28 cellular contexts compared by ENCODE assay signal in the genomic region with DNA sequence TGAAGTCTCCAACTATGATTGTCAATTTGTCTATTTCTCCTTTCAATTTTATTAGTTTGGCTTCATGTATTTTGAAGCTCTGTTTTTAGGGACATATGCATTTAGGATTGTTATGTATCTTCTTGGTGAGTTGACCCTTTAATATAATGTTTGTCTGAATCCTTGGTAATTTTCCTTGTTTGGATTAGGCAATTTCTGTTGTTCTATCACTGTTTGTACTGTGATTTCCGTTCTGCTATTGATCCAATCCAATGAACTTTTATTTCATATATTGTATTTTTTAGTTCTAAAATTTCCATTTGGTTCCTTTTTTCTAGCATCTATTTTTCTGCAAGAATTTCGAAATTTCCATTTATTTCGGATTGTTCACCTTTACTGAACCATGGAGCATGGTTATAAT.
"Had no signal": no experiment of that assay in that cellular context is flagged by ENCODE, and none has a peak within 500 bp of the region (broad histone marks: within the 10 kb centered on the region; RNA-seq: fewer than 3 reads in every experiment).

No MANE protein-coding gene starts in this region.

- H3K36me3 ChIP-seq: stomach, suprapubic skin, thoracic aorta, thyroid gland, tibial artery, tibial nerve, transverse colon, upper lobe of left lung, upper lobe of right lung, uterus, vagina had no signal

- H3K4me1 ChIP-seq: testis, tibial artery, upper lobe of left lung, upper lobe of right lung, vagina had no signal

- H3K36me3 Mint-ChIP-seq: stimulated activated effector memory CD8-positive, alpha-beta T cell treated with anti-CD3 and anti-CD28 coated beads, Interleukin-12 subunit alpha, Interleukin-12 subunit beta, amount 100 ng/mL, for 72 hours; type B pancreatic cell had no signal

- FAIRE-seq: urothelium cell line had no signal

- H3K27ac ChIP-seq: stomach, suprapubic skin, testis, thoracic aorta, thyroid gland, tibial artery, tibial nerve, transverse colon, upper lobe of left lung, upper lobe of right lung, uterus, vagina had no signal

- H3K27me3 ChIP-seq: suprapubic skin, testis, thyroid gland, tibial nerve, transverse colon, upper lobe of left lung, upper lobe of right lung, uterus, vagina had no signal

- H3K4me3 ChIP-seq: stomach, suprapubic skin, testis, thoracic aorta, thyroid gland, tibial artery, tibial nerve, transverse colon, upper lobe of left lung, upper lobe of right lung, uterus, vagina had no signal

- H3K4me3 Mint-ChIP-seq: stimulated activated effector memory CD8-positive, alpha-beta T cell treated with anti-CD3 and anti-CD28 coated beads, Interleukin-12 subunit alpha, Interleukin-12 subunit beta, amount 100 ng/mL, for 72 hours; stimulated activated memory B cell treated with anti-CD40 and anti-IgM and Interleukin-4, amounts not matched to agents 10 μg/mL and 1 μg/mL and 100 μg/mL, for 72 hours; stimulated activated naive B cell treated with anti-CD40 and anti-IgM and Interleukin-4, amounts not matched to agents 10 μg/mL and 1 μg/mL and 100 μg/mL, for 72 hours; stimulated activated naive CD8-positive, alpha-beta T cell treated with anti-CD3 and anti-CD28 coated beads, Interleukin-15, amount 100 ng/mL, for 72 hours; stimulated activated naive CD8-positive, alpha-beta T cell treated with anti-CD3 and anti-CD28 coated beads, Interleukin-15, Interleukin-2, amounts not matched to agents 100 ng/mL and 50 ng/mL, for 24 hours; type B pancreatic cell had no signal

- H3K27me3 Mint-ChIP-seq: stimulated activated naive CD8-positive, alpha-beta T cell treated with anti-CD3 and anti-CD28 coated beads, Interleukin-15, amount 100 ng/mL, for 72 hours had no signal

- ATAC-seq: stimulated activated effector memory CD8-positive, alpha-beta T cell treated with anti-CD3 and anti-CD28 coated beads, Interleukin-12 subunit alpha, Interleukin-12 subunit beta, amount 100 ng/mL, for 72 hours; stimulated activated memory B cell treated with anti-CD40 and anti-IgM and Interleukin-4, amounts not matched to agents 10 μg/mL and 1 μg/mL and 100 μg/mL, for 72 hours; stimulated activated naive B cell treated with anti-CD40 and anti-IgM and Interleukin-4, amounts not matched to agents 10 μg/mL and 1 μg/mL and 100 μg/mL, for 72 hours; stimulated activated naive CD8-positive, alpha-beta T cell treated with anti-CD3 and anti-CD28 coated beads, Interleukin-15, amount 100 ng/mL, for 72 hours; stimulated activated naive CD8-positive, alpha-beta T cell treated with anti-CD3 and anti-CD28 coated beads, Interleukin-15, Interleukin-2, amounts not matched to agents 100 U/mL and 50 U/mL, for 24 hours; upper lobe of right lung had no signal

- H3K9me3 ChIP-seq: suprapubic skin, testis, thoracic aorta, thyroid gland, upper lobe of left lung, upper lobe of right lung, uterus, vagina had no signal

- DNase-seq: stimulated activated CD4-positive, alpha-beta T cell treated with anti-CD3 and anti-CD28 coated beads, Interleukin-2, amount 100 ng/mL, for 48 hours; stimulated activated CD4-positive, alpha-beta T cell treated with anti-CD3 and anti-CD28 coated beads, Interleukin-4, amount 100 ng/mL, for 1 hour; stimulated activated CD4-positive, alpha-beta T cell treated with anti-CD3 and anti-CD28 coated beads, Interleukin-4, amount 100 ng/mL, for 24 hours; stimulated activated CD4-positive, alpha-beta T cell treated with anti-CD3 and anti-CD28 coated beads, Interleukin-4, amount 100 ng/mL, for 4 hours; stimulated activated CD8-positive, alpha-beta memory T cell treated with anti-CD3 and anti-CD28 coated beads, Interleukin-4, amount 100 ng/mL, for 48 hours; stimulated activated naive B cell treated with anti-CD40 and anti-IgM and Interleukin-4, amounts not matched to agents 10 μg/mL and 1 μg/mL and 100 μg/mL, for 72 hours; stimulated activated naive CD4-positive, alpha-beta T cell; stimulated activated naive CD4-positive, alpha-beta T cell treated with Interleukin-2 at 50 U/mL for 16 hours; stimulated activated naive CD8-positive, alpha-beta T cell treated with anti-CD3 and anti-CD28 coated beads, Interleukin-15, amount 100 ng/mL, for 72 hours; stimulated activated naive CD8-positive, alpha-beta T cell treated with anti-CD3 and anti-CD28 coated beads, Interleukin-15, Interleukin-2, amounts not matched to agents 100 U/mL and 50 U/mL, for 24 hours; stomach; substantia nigra; testis; thyroid gland; tibial artery; transverse colon; upper lobe of left lung; upper lobe of right lung; uterus had no signal

- H3K4me1 Mint-ChIP-seq: stimulated activated effector memory CD8-positive, alpha-beta T cell treated with anti-CD3 and anti-CD28 coated beads, Interleukin-12 subunit alpha, Interleukin-12 subunit beta, amount 100 ng/mL, for 72 hours; stimulated activated naive CD8-positive, alpha-beta T cell treated with anti-CD3 and anti-CD28 coated beads, Interleukin-15, amount 100 ng/mL, for 72 hours had no signal

- H3K27ac Mint-ChIP-seq: stimulated activated effector memory CD8-positive, alpha-beta T cell treated with anti-CD3 and anti-CD28 coated beads, Interleukin-12 subunit alpha, Interleukin-12 subunit beta, amount 100 ng/mL, for 72 hours; stimulated activated memory B cell treated with anti-CD40 and anti-IgM and Interleukin-4, amounts not matched to agents 10 μg/mL and 1 μg/mL and 100 μg/mL, for 72 hours; stimulated activated naive B cell treated with anti-CD40 and anti-IgM and Interleukin-4, amounts not matched to agents 10 μg/mL and 1 μg/mL and 100 μg/mL, for 72 hours; stimulated activated naive CD8-positive, alpha-beta T cell treated with anti-CD3 and anti-CD28 coated beads, Interleukin-15, amount 100 ng/mL, for 72 hours; stimulated activated naive CD8-positive, alpha-beta T cell treated with anti-CD3 and anti-CD28 coated beads, Interleukin-15, Interleukin-2, amounts not matched to agents 100 ng/mL and 50 ng/mL, for 24 hours; type B pancreatic cell had no signal
